In the genomic region with DNA sequence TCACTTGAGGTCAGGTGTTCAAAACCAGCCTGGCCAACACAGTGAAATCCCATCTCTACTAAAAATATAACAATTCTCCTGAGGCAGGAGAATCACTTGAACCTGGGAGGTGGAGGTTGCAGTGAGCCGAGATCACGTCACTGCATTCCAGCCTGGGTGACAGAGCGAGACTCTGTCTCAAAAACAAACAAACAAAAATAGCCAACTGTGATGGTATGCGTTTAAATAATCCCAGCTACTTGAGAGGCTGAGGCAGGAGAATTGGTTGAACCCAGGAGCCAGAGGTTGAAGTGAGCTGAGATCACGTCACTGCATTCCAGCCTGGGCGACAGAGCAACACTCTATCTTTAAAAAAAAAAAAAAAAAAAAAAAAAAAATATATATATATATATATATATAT, we compare ENCODE assay signal across 3 cellular contexts. TPM values are rescaled to one million over a fixed set of nuclear protein-coding genes. Genes with fewer than 3 reads are reported as not detected.
"Had no signal": no experiment of that assay in that cellular context is flagged by ENCODE, and none has a peak within 500 bp of the region (broad histone marks: within the 10 kb centered on the region; RNA-seq: fewer than 3 reads in every experiment).

No MANE protein-coding gene starts in this region.

RNA-seq across cellular contexts. Expression of a gene that starts 5.1 kb away (rescaled TPM):
- total RNA-seq: IMR-90, K562, MCF 10A had no signal
- polyA plus RNA-seq: IMR-90 had no signal
